Comparison of ENCODE assay signal across 8 cellular contexts in the genomic region with DNA sequence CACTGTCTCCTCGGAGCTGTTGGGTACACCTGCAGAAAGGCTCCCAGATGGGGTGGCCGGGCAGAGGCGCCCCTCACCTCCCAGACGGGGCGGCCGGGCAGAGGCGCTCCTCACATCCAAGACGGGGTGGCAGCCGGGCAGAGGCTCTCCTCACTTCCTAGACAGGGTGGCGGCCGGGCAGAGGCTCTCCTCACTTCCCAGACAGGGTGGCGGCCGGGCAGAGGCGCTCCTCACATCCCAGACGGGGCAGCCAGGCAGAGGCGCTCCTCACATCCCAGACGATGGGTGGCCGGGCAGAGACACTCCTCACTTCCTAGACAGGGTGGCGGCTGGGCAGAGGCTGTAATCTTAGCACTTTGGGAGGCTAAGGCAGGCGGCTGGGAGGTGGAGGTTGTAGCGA. TPM values are rescaled to one million over a fixed set of nuclear protein-coding genes. Genes with fewer than 3 reads are reported as not detected.
DNase-seq lines count a peak whose midpoint lies in the region; ATAC-seq, FAIRE-seq and TF ChIP-seq lines count a peak whose summit lies in the region.
"Not testable (repeated sequence)": the region's sequence is repeated elsewhere in the genome, so short reads cannot be mapped to it uniquely, and the experiment has no call there.

No MANE protein-coding gene starts in this region.

- H3K4me3 ChIP-seq in DND-41 (ENCODE audit: low read depth in 1 of 2, low read length in 2 of 2); Karpas-422 (ENCODE audit: low read length); K562; colonic mucosa; endodermal cell (ENCODE audit: low read length); mesendoderm (ENCODE audit: low read length): not testable (repeated sequence)

- TF ChIP-seq RAD21 in K562 (CRISPR knock-in tag; conservative IDR thresholded peaks at IDR 0.05 in 1 of 2, IDR thresholded peaks at IDR 0.05 in 1 of 2), result not testable (repeated sequence)

- H3K4ac ChIP-seq in mesendoderm (ENCODE audit: low read depth, low read length), result not testable (repeated sequence)

- in situ Hi-C loops in K562 (cut with MboI), result not testable (repeated sequence)

- not testable (repeated sequence) for H3K79me1 ChIP-seq in mesendoderm (ENCODE audit: low read length)

- peak; percentile 61 for DNase-seq in DND-41
- DNase-seq in Karpas-422, result peak; percentile 24
- not testable (repeated sequence) for DNase-seq in activated CD4-positive, alpha-beta T cell treated with anti-CD3 and anti-CD28 coated beads, Interleukin-2, amount 10 ng/mL, durations not matched to agents 7 days and 5 days; activated T-cell treated with anti-CD3 and anti-CD28 coated beads, Interleukin-2, amount 50 U/mL, for 72 hours; K562 (ENCODE audit: extremely low read depth in 1 of 4, low spot score in 3 of 4)
- DNase-seq in colonic mucosa, result peak; percentile 17
- peak; percentile 41 for DNase-seq in endodermal cell
- DNase-seq in mesendoderm, result peak; percentile 33

- FAIRE-seq in K562 (lab: Jason Lieb, UNC), result not testable (repeated sequence)

- not testable (repeated sequence) for H2BK15ac ChIP-seq in mesendoderm (replicated peaks; ENCODE audit: low read depth)

- H3K4me1 ChIP-seq in DND-41 (ENCODE audit: insufficient read depth, low read length) (peaks cover 38% of the 10 kb centered on the region), Karpas-422 (ENCODE audit: low read length) (peaks cover 30% of the 10 kb centered on the region), K562 (replicated peaks in 1 of 2; ENCODE audit: control insufficient read depth in 2 of 2, insufficient read depth in 2 of 2, low read length in 2 of 2) (peaks cover 41 to 60% of the 10 kb centered on the region in 2 experiments), colonic mucosa (peaks cover 13% of the 10 kb centered on the region)
- not testable (repeated sequence) for H3K4me1 ChIP-seq in endodermal cell (ENCODE audit: control insufficient read depth, insufficient read depth, low read length); mesendoderm (ENCODE audit: control insufficient read depth, low read depth, low read length)

- intact Hi-C loops in K562 (cut with micrococcal nuclease); colonic mucosa (cut with DNase I): not testable (repeated sequence)

- H3K27ac ChIP-seq in DND-41 (ENCODE audit: low read length); Karpas-422 (ENCODE audit: low read length); K562 (ENCODE audit: extremely low read depth, low read depth, low read length); colonic mucosa; endodermal cell (ENCODE audit: low read depth, low read length); mesendoderm (ENCODE audit: low read depth, low read length): not testable (repeated sequence)

- not testable (repeated sequence) for ATAC-seq in DND-41 (ENCODE audit: insufficient read depth, low read depth); activated T-cell treated with anti-CD3 and anti-CD28 coated beads, Interleukin-2, amount 50 U/mL, for 72 hours (replicated peaks in 1 of 2); K562

- not testable (repeated sequence) for H3K27me3 ChIP-seq in DND-41 (ENCODE audit: insufficient read depth, low read length, poor library complexity); Karpas-422 (ENCODE audit: low read length); K562 (ENCODE audit: control insufficient read depth in 2 of 2, insufficient read depth in 2 of 2, low read length in 2 of 2); colonic mucosa; endodermal cell (ENCODE audit: control insufficient read depth, insufficient read depth, low read length, poor library complexity, severe bottlenecking); mesendoderm (ENCODE audit: insufficient read depth, low read length, poor library complexity)

- H3K9me2 ChIP-seq in Karpas-422 (replicated peaks; ENCODE audit: insufficient read depth, low read length), result not testable (repeated sequence)

- not testable (repeated sequence) for H3K56ac ChIP-seq in mesendoderm (ENCODE audit: low read length)

- not testable (repeated sequence) for TF ChIP-seq EP300 in K562 (IDR thresholded peaks at IDR 0.05; ENCODE audit: low read length)

- POLR2A ChIA-PET in activated CD4-positive, alpha-beta T cell treated with anti-CD3 and anti-CD28 coated beads, Interleukin-2, amount 10 ng/mL, durations not matched to agents 7 days and 5 days (lab: Charles Lee); K562 (lab: Yijun Ruan, JAX): not testable (repeated sequence)

- H3K4me2 ChIP-seq in DND-41 (ENCODE audit: insufficient read depth, low read length); Karpas-422 (ENCODE audit: low read depth, low read length, poor library complexity, severe bottlenecking); K562 (ENCODE audit: insufficient read depth, low read length); mesendoderm (ENCODE audit: low read length): not testable (repeated sequence)

- H3K79me2 ChIP-seq in DND-41 (ENCODE audit: insufficient read depth, low read length), result peaks cover 35% of the 10 kb centered on the region
- H3K79me2 ChIP-seq in Karpas-422 (ENCODE audit: low read length), result peaks cover 15% of the 10 kb centered on the region
- H3K79me2 ChIP-seq in K562 (ENCODE audit: control insufficient read depth, insufficient read depth, low read length), result peaks cover 27% of the 10 kb centered on the region
- H3K79me2 ChIP-seq in mesendoderm (ENCODE audit: control insufficient read depth, insufficient read depth, low read length), result not testable (repeated sequence)

- not testable (repeated sequence) for H2AK5ac ChIP-seq in mesendoderm (ENCODE audit: low read length)

- H3K9ac ChIP-seq in DND-41 (ENCODE audit: low read depth, low read length); Karpas-422 (ENCODE audit: low read length); K562 (ENCODE audit: insufficient read depth in 1 of 2, low read depth in 2 of 2, low read length in 2 of 2); colonic mucosa (ENCODE audit: low read depth in 2 of 2, low read length in 2 of 2); endodermal cell (ENCODE audit: extremely low read depth, low read length, poor library complexity, severe bottlenecking); mesendoderm (ENCODE audit: low read length): not testable (repeated sequence)

- H3K9me3 ChIP-seq in DND-41 (ENCODE audit: insufficient read depth, low read length, severe bottlenecking); Karpas-422 (ENCODE audit: low read length); K562 (replicated peaks; ENCODE audit: control insufficient read depth, insufficient read depth, low read depth, low read length); colonic mucosa: not testable (repeated sequence)
- H3K9me3 ChIP-seq in endodermal cell (ENCODE audit: control insufficient read depth, low read length), result peaks cover 16% of the 10 kb centered on the region

- not testable (repeated sequence) for H2BK120ac ChIP-seq in mesendoderm (ENCODE audit: low read depth, low read length)

- peaks cover 41% of the 10 kb centered on the region for H3K4me1 Mint-ChIP-seq in activated CD4-positive, alpha-beta T cell treated with anti-CD3 and anti-CD28 coated beads, Interleukin-2, amount 10 ng/mL, durations not matched to agents 7 days and 5 days
- peaks cover 40% of the 10 kb centered on the region for H3K4me1 Mint-ChIP-seq in activated T-cell treated with anti-CD3 and anti-CD28 coated beads, Interleukin-2, amount 50 U/mL, for 72 hours (ENCODE audit: low read depth)
- H3K4me1 Mint-ChIP-seq in endodermal cell, result not testable (repeated sequence)

- 92% methylated on average over 16 of the region's 21 CpGs for WGBS in K562 (ENCODE audit: insufficient coverage, low coverage, missing lambda C conversion rate)
- WGBS in endodermal cell (ENCODE audit: insufficient coverage in 1 of 2, insufficient read length in 1 of 2), 2 experiments, result 92 to 95% methylated on average over 9 to 21 of the region's 21 CpGs
- WGBS in mesendoderm (ENCODE audit: extremely low coverage, insufficient coverage, low lambda C conversion rate), result no CpG with 5 or more reads among the region's 21 CpGs

- not testable (repeated sequence) for H2BK5ac ChIP-seq in mesendoderm (ENCODE audit: low read length)

- not testable (repeated sequence) for H4K8ac ChIP-seq in mesendoderm (ENCODE audit: low read depth, low read length)

- H3K23ac ChIP-seq in mesendoderm (ENCODE audit: low read length), result not testable (repeated sequence)

- not testable (repeated sequence) for H3K36me3 ChIP-seq in DND-41 (ENCODE audit: insufficient read depth, low read length); Karpas-422 (ENCODE audit: insufficient read depth, low read length); K562 (ENCODE audit: control insufficient read depth, insufficient read depth, low read length); colonic mucosa; endodermal cell (ENCODE audit: control insufficient read depth, insufficient read depth, low read length); mesendoderm (ENCODE audit: control insufficient read depth, insufficient read depth, low read length)

- not testable (repeated sequence) for TF ChIP-seq CTCF in DND-41 (IDR thresholded peaks at IDR 0.05; ENCODE audit: borderline replicate concordance, extremely low read depth, low read length, poor library complexity, severe bottlenecking); K562 (IDR thresholded peaks at IDR 0.05 in 2 of 3, conservative IDR thresholded peaks at IDR 0.05 in 1 of 3; ENCODE audit: insufficient read depth in 2 of 3, low read depth in 1 of 3, low read length in 3 of 3); colonic mucosa (IDR thresholded peaks at IDR 0.05); endodermal cell (conservative IDR thresholded peaks at IDR 0.05)

- H4K20me1 ChIP-seq in DND-41 (ENCODE audit: insufficient read depth, low read length); Karpas-422 (ENCODE audit: insufficient read depth, low read depth, low read length); K562 (replicated peaks; ENCODE audit: control insufficient read depth, insufficient read depth, low read length): not testable (repeated sequence)

- not testable (repeated sequence) for H3K27me3 Mint-ChIP-seq in activated CD4-positive, alpha-beta T cell treated with anti-CD3 and anti-CD28 coated beads, Interleukin-2, amount 10 ng/mL, durations not matched to agents 7 days and 5 days; activated T-cell treated with anti-CD3 and anti-CD28 coated beads, Interleukin-2, amount 50 U/mL, for 72 hours (ENCODE audit: low read depth); endodermal cell (ENCODE audit: insufficient read depth)

- TF ChIP-seq POLR2A in K562 (conservative IDR thresholded peaks at IDR 0.05), result not testable (repeated sequence)

- not testable (repeated sequence) for H3K4me3 Mint-ChIP-seq in activated CD4-positive, alpha-beta T cell treated with anti-CD3 and anti-CD28 coated beads, Interleukin-2, amount 10 ng/mL, durations not matched to agents 7 days and 5 days; activated T-cell treated with anti-CD3 and anti-CD28 coated beads, Interleukin-2, amount 50 U/mL, for 72 hours; endodermal cell

- H3K18ac ChIP-seq in mesendoderm (ENCODE audit: low read length), result not testable (repeated sequence)

- H2AFZ ChIP-seq in DND-41 (ENCODE audit: low read depth, low read length); Karpas-422 (ENCODE audit: low read length); K562 (ENCODE audit: low read depth, low read length): not testable (repeated sequence)

- H3K9me3 Mint-ChIP-seq in activated CD4-positive, alpha-beta T cell treated with anti-CD3 and anti-CD28 coated beads, Interleukin-2, amount 10 ng/mL, durations not matched to agents 7 days and 5 days; activated T-cell treated with anti-CD3 and anti-CD28 coated beads, Interleukin-2, amount 50 U/mL, for 72 hours: not testable (repeated sequence)
- peaks cover 49% of the 10 kb centered on the region for H3K9me3 Mint-ChIP-seq in endodermal cell

- H4K5ac ChIP-seq in mesendoderm (ENCODE audit: low read length), result not testable (repeated sequence)

- H3K36me3 Mint-ChIP-seq in activated CD4-positive, alpha-beta T cell treated with anti-CD3 and anti-CD28 coated beads, Interleukin-2, amount 10 ng/mL, durations not matched to agents 7 days and 5 days (ENCODE audit: low read depth), result peaks cover 41% of the 10 kb centered on the region
- H3K36me3 Mint-ChIP-seq in activated T-cell treated with anti-CD3 and anti-CD28 coated beads, Interleukin-2, amount 50 U/mL, for 72 hours (ENCODE audit: insufficient read depth in 2 of 2), result peaks cover 8 to 15% of the 10 kb centered on the region in 2 donors
- not testable (repeated sequence) for H3K36me3 Mint-ChIP-seq in endodermal cell (ENCODE audit: low read depth)

- not testable (repeated sequence) for BruUV-seq in K562 (replicated peaks; lab: Mats Ljungman, UMichigan)

- H3K9me1 ChIP-seq in K562 (ENCODE audit: control insufficient read depth, insufficient read depth, low read length), result not testable (repeated sequence)

- CTCF ChIA-PET in activated CD4-positive, alpha-beta T cell treated with anti-CD3 and anti-CD28 coated beads, Interleukin-2, amount 10 ng/mL, durations not matched to agents 7 days and 5 days (lab: Charles Lee); K562 (lab: Yijun Ruan, JAX; ENCODE audit: low intra/inter-chr PET ratio): not testable (repeated sequence)

- H3K27ac Mint-ChIP-seq in activated CD4-positive, alpha-beta T cell treated with anti-CD3 and anti-CD28 coated beads, Interleukin-2, amount 10 ng/mL, durations not matched to agents 7 days and 5 days, result peak overlapping the region; percentile 68
- H3K27ac Mint-ChIP-seq in activated T-cell treated with anti-CD3 and anti-CD28 coated beads, Interleukin-2, amount 50 U/mL, for 72 hours, result peak overlapping the region; percentile 32
- H3K27ac Mint-ChIP-seq in endodermal cell, result not testable (repeated sequence)

RNA-seq across cellular contexts. Expression of gene CYBC1, which starts 3.2 kb away (rescaled TPM):
- 92.4 and 147 TPM in 2 replicates for total RNA-seq in Karpas-422 (2014; rRNA removed; shearing (Covaris generic); ENCODE audit: low replicate concordance)
- total RNA-seq in activated CD4-positive, alpha-beta T cell treated with anti-CD3 and anti-CD28 coated beads, Interleukin-2, amount 10 ng/mL, durations not matched to agents 7 days and 5 days, result 100 to 1,000 TPM; 300 to 324 TPM
- 100 to 1,000 TPM; 256 to 300 TPM for total RNA-seq in activated T-cell treated with anti-CD3 and anti-CD28 coated beads, Interleukin-2, amount 50 U/mL, for 72 hours
- 155 and 369 TPM in 2 replicates for total RNA-seq in K562 (2011; cell fraction: chromatin; rRNA removed; ENCODE audit: low replicate concordance)
- 226 and 254 TPM in 2 replicates for total RNA-seq in K562 (2011; cell fraction: nucleolus; rRNA removed)
- 195 and 197 TPM in 2 replicates for total RNA-seq in K562 (2011; cell fraction: nucleoplasm; rRNA removed)
- total RNA-seq in K562 (2014; rRNA removed), result 51.8 and 54.5 TPM in 2 replicates
- total RNA-seq in K562 (2014; rRNA removed; fragmentation: Illumina TruSeq; extraction: Trizol), result 29.5 and 35.8 TPM in 2 replicates
- 47.8 and 50.1 TPM in 2 replicates for total RNA-seq in K562 (2015; rRNA removed; fragmentation: Illumina TruSeq; extraction: Trizol)
- 71.4 and 71.8 TPM in 2 replicates for total RNA-seq in K562 (2021)
- polyA plus RNA-seq in K562 (2011; rRNA removed), result 49.9 TPM in 2 replicates
- polyA plus RNA-seq in K562 (2011; cell fraction: cytosol; rRNA removed), result 58.3 and 104 TPM in 2 replicates
- 149 and 242 TPM in 2 replicates for polyA plus RNA-seq in K562 (2011; cell fraction: nucleus; rRNA removed)
- polyA plus RNA-seq in K562 (2012), result 74.7 and 93.3 TPM in 2 replicates
- 68.5 and 74.8 TPM in 2 replicates for polyA plus RNA-seq in K562 (2014; fragmentation: Illumina TruSeq; extraction: Trizol)
- polyA plus RNA-seq in K562 (2014; fragmentation: Nextera tagmentation; extraction: Ambion mirVana), result 1 to 10 TPM; 1.3 to 3.8 TPM
- polyA plus RNA-seq in K562 (2014; rRNA removed), result 64.3 and 64.8 TPM in 2 replicates
- polyA minus RNA-seq in K562 (2011; rRNA and poly(A)+ RNA removed), result 17.2 and 36.1 TPM in 2 replicates
- polyA minus RNA-seq in K562 (2011; cell fraction: cytosol; rRNA and poly(A)+ RNA removed), result 32.9 and 43.7 TPM in 2 replicates
- polyA minus RNA-seq in K562 (2011; cell fraction: nucleus; rRNA and poly(A)+ RNA removed), result 56.5 and 68.9 TPM in 2 replicates
- 10 to 100 TPM; 58.4 to 79.0 TPM for total RNA-seq in colonic mucosa
- total RNA-seq in endodermal cell, result 10 to 100 TPM; 71.2 to 88.5 TPM
- polyA plus RNA-seq in endodermal cell (2013, experiment 1 of 2), result 62.1 TPM
- polyA plus RNA-seq in endodermal cell (2013, experiment 2 of 2), result 49.1 TPM
- 24.9 TPM for polyA plus RNA-seq in mesendoderm (2013, experiment 1 of 2)
- 27.0 TPM for polyA plus RNA-seq in mesendoderm (2013, experiment 2 of 2)

RNA-seq across cellular contexts. Expression of gene NARF, which starts 4.8 kb away (rescaled TPM):
- total RNA-seq in Karpas-422 (2014; rRNA removed; shearing (Covaris generic); ENCODE audit: low replicate concordance), result 43.3 and 53.5 TPM in 2 replicates
- total RNA-seq in activated CD4-positive, alpha-beta T cell treated with anti-CD3 and anti-CD28 coated beads, Interleukin-2, amount 10 ng/mL, durations not matched to agents 7 days and 5 days, result 100 to 1,000 TPM; 105 to 117 TPM
- 100 to 1,000 TPM in 1 of 2 donors, 10 to 100 TPM in 1; 90.4 to 120 TPM for total RNA-seq in activated T-cell treated with anti-CD3 and anti-CD28 coated beads, Interleukin-2, amount 50 U/mL, for 72 hours
- 547 and 619 TPM in 2 replicates for total RNA-seq in K562 (2011; cell fraction: chromatin; rRNA removed; ENCODE audit: low replicate concordance)
- total RNA-seq in K562 (2011; cell fraction: nucleolus; rRNA removed), result 271 and 284 TPM in 2 replicates
- 322 TPM in 2 replicates for total RNA-seq in K562 (2011; cell fraction: nucleoplasm; rRNA removed)
- total RNA-seq in K562 (2014; rRNA removed) (132 and 145 TPM in 2 replicates), K562 (2014; rRNA removed; fragmentation: Illumina TruSeq; extraction: Trizol) (101 and 104 TPM in 2 replicates), K562 (2015; rRNA removed; fragmentation: Illumina TruSeq; extraction: Trizol) (84.1 and 89.0 TPM in 2 replicates), K562 (2021) (272 and 273 TPM in 2 replicates), colonic mucosa (10 to 100 TPM; 68.7 to 75.5 TPM), endodermal cell (10 to 100 TPM; 64.0 to 70.8 TPM)
- polyA plus RNA-seq in K562 (2011; rRNA removed) (396 and 423 TPM in 2 replicates), K562 (2014; fragmentation: Illumina TruSeq; extraction: Trizol) (218 and 257 TPM in 2 replicates), K562 (2014; fragmentation: Nextera tagmentation; extraction: Ambion mirVana) (100 to 1,000 TPM in 1 of 2 experiments, 10 to 100 TPM in 1; 60.4 to 114 TPM), K562 (2014; rRNA removed) (250 and 261 TPM in 2 replicates)
- 406 and 485 TPM in 2 replicates for polyA plus RNA-seq in K562 (2011; cell fraction: cytosol; rRNA removed)
- polyA plus RNA-seq in K562 (2011; cell fraction: nucleus; rRNA removed), result 513 and 551 TPM in 2 replicates
- 317 and 446 TPM in 2 replicates for polyA plus RNA-seq in K562 (2012)
- 234 and 254 TPM in 2 replicates for polyA minus RNA-seq in K562 (2011; rRNA and poly(A)+ RNA removed)
- 143 and 160 TPM in 2 replicates for polyA minus RNA-seq in K562 (2011; cell fraction: cytosol; rRNA and poly(A)+ RNA removed)
- polyA minus RNA-seq in K562 (2011; cell fraction: nucleus; rRNA and poly(A)+ RNA removed), result 73.8 and 104 TPM in 2 replicates
- 151 TPM for polyA plus RNA-seq in endodermal cell (2013, experiment 1 of 2)
- 159 TPM for polyA plus RNA-seq in endodermal cell (2013, experiment 2 of 2)
- 62.8 TPM for polyA plus RNA-seq in mesendoderm (2013, experiment 1 of 2)
- 63.4 TPM for polyA plus RNA-seq in mesendoderm (2013, experiment 2 of 2)

RNA-seq across cellular contexts. Expression of gene OGFOD3, which starts 35.3 kb away (rescaled TPM):
- 14.8 and 17.9 TPM in 2 replicates for total RNA-seq in Karpas-422 (2014; rRNA removed; shearing (Covaris generic); ENCODE audit: low replicate concordance)
- 10 to 100 TPM; 23.8 to 28.0 TPM for total RNA-seq in activated CD4-positive, alpha-beta T cell treated with anti-CD3 and anti-CD28 coated beads, Interleukin-2, amount 10 ng/mL, durations not matched to agents 7 days and 5 days
- 10 to 100 TPM; 17.2 to 17.7 TPM for total RNA-seq in activated T-cell treated with anti-CD3 and anti-CD28 coated beads, Interleukin-2, amount 50 U/mL, for 72 hours
- total RNA-seq in K562 (2011; cell fraction: chromatin; rRNA removed; ENCODE audit: low replicate concordance), result 39.5 and 85.3 TPM in 2 replicates
- 68.9 and 71.6 TPM in 2 replicates for total RNA-seq in K562 (2011; cell fraction: nucleolus; rRNA removed)
- total RNA-seq in K562 (2011; cell fraction: nucleoplasm; rRNA removed), result 53.3 and 56.9 TPM in 2 replicates
- total RNA-seq in K562 (2014; rRNA removed), result 34.7 and 44.7 TPM in 2 replicates
- 8.9 and 12.3 TPM in 2 replicates for total RNA-seq in K562 (2014; rRNA removed; fragmentation: Illumina TruSeq; extraction: Trizol)
- total RNA-seq in K562 (2015; rRNA removed; fragmentation: Illumina TruSeq; extraction: Trizol), result 18.0 and 18.9 TPM in 2 replicates
- total RNA-seq in K562 (2021), result 40.5 and 43.6 TPM in 2 replicates
- 23.8 and 31.8 TPM in 2 replicates for polyA plus RNA-seq in K562 (2011; rRNA removed)
- polyA plus RNA-seq in K562 (2011; cell fraction: cytosol; rRNA removed), result 43.8 and 57.1 TPM in 2 replicates
- 27.5 and 35.1 TPM in 2 replicates for polyA plus RNA-seq in K562 (2011; cell fraction: nucleus; rRNA removed)
- 31.5 and 39.2 TPM in 2 replicates for polyA plus RNA-seq in K562 (2012)
- polyA plus RNA-seq in K562 (2014; fragmentation: Illumina TruSeq; extraction: Trizol), result 18.3 and 23.3 TPM in 2 replicates
- polyA plus RNA-seq in K562 (2014; fragmentation: Nextera tagmentation; extraction: Ambion mirVana), result 1 to 10 TPM in 1 of 2 experiments, under 1 TPM in 1; 0.69 to 1.8 TPM
- polyA plus RNA-seq in K562 (2014; rRNA removed), result 33.3 and 34.5 TPM in 2 replicates
- polyA minus RNA-seq in K562 (2011; rRNA and poly(A)+ RNA removed), result 15.2 and 19.6 TPM in 2 replicates
- polyA minus RNA-seq in K562 (2011; cell fraction: cytosol; rRNA and poly(A)+ RNA removed), result 27.3 and 39.2 TPM in 2 replicates
- polyA minus RNA-seq in K562 (2011; cell fraction: nucleus; rRNA and poly(A)+ RNA removed), result 8.6 and 12.7 TPM in 2 replicates
- 10 to 100 TPM; 23.3 to 40.8 TPM for total RNA-seq in colonic mucosa
- total RNA-seq in endodermal cell, result 10 to 100 TPM; 24.0 to 30.1 TPM
- 24.2 TPM for polyA plus RNA-seq in endodermal cell (2013, experiment 1 of 2)
- polyA plus RNA-seq in endodermal cell (2013, experiment 2 of 2), result 21.2 TPM
- 11.8 TPM for polyA plus RNA-seq in mesendoderm (2013, experiment 1 of 2)
- 11.8 TPM for polyA plus RNA-seq in mesendoderm (2013, experiment 2 of 2)

RNA-seq across cellular contexts. Expression of gene HEXD, which starts 35.6 kb away (rescaled TPM):
- total RNA-seq in Karpas-422 (2014; rRNA removed; shearing (Covaris generic); ENCODE audit: low replicate concordance), result 21.7 and 55.7 TPM in 2 replicates
- total RNA-seq in activated CD4-positive, alpha-beta T cell treated with anti-CD3 and anti-CD28 coated beads, Interleukin-2, amount 10 ng/mL, durations not matched to agents 7 days and 5 days, result 10 to 100 TPM; 65.5 to 70.2 TPM
- total RNA-seq in activated T-cell treated with anti-CD3 and anti-CD28 coated beads, Interleukin-2, amount 50 U/mL, for 72 hours, result 10 to 100 TPM; 26.4 to 26.7 TPM
- total RNA-seq in K562 (2011; cell fraction: chromatin; rRNA removed; ENCODE audit: low replicate concordance), result 73.7 and 159 TPM in 2 replicates
- total RNA-seq in K562 (2011; cell fraction: nucleolus; rRNA removed), result 83.4 and 88.2 TPM in 2 replicates
- total RNA-seq in K562 (2011; cell fraction: nucleoplasm; rRNA removed), result 65.7 and 67.2 TPM in 2 replicates
- total RNA-seq in K562 (2014; rRNA removed), result 10.5 and 12.3 TPM in 2 replicates
- total RNA-seq in K562 (2014; rRNA removed; fragmentation: Illumina TruSeq; extraction: Trizol), result 5.3 and 6.7 TPM in 2 replicates
- total RNA-seq in K562 (2015; rRNA removed; fragmentation: Illumina TruSeq; extraction: Trizol), result 8.3 and 10.0 TPM in 2 replicates
- 16.9 and 17.5 TPM in 2 replicates for total RNA-seq in K562 (2021)
- 20.0 and 22.3 TPM in 2 replicates for polyA plus RNA-seq in K562 (2011; rRNA removed)
- polyA plus RNA-seq in K562 (2011; cell fraction: cytosol; rRNA removed), result 9.6 and 16.9 TPM in 2 replicates
- 208 and 322 TPM in 2 replicates for polyA plus RNA-seq in K562 (2011; cell fraction: nucleus; rRNA removed)
- polyA plus RNA-seq in K562 (2012), result 13.2 and 23.9 TPM in 2 replicates
- 8.7 and 10.9 TPM in 2 replicates for polyA plus RNA-seq in K562 (2014; fragmentation: Illumina TruSeq; extraction: Trizol)
- 1 to 10 TPM; 1.0 TPM for polyA plus RNA-seq in K562 (2014; fragmentation: Nextera tagmentation; extraction: Ambion mirVana)
- 21.9 and 25.3 TPM in 2 replicates for polyA plus RNA-seq in K562 (2014; rRNA removed)
- 6.1 and 7.1 TPM in 2 replicates for polyA minus RNA-seq in K562 (2011; rRNA and poly(A)+ RNA removed)
- polyA minus RNA-seq in K562 (2011; cell fraction: cytosol; rRNA and poly(A)+ RNA removed), result 5.5 and 6.5 TPM in 2 replicates
- 28.3 and 30.8 TPM in 2 replicates for polyA minus RNA-seq in K562 (2011; cell fraction: nucleus; rRNA and poly(A)+ RNA removed)
- 10 to 100 TPM; 26.3 to 31.4 TPM for total RNA-seq in colonic mucosa
- total RNA-seq in endodermal cell, result 10 to 100 TPM; 31.5 to 37.6 TPM
- polyA plus RNA-seq in endodermal cell (2013, experiment 1 of 2), result 42.8 TPM
- polyA plus RNA-seq in endodermal cell (2013, experiment 2 of 2), result 31.9 TPM
- polyA plus RNA-seq in mesendoderm (2013, experiment 1 of 2), result 7.0 TPM
- polyA plus RNA-seq in mesendoderm (2013, experiment 2 of 2), result 6.5 TPM
